17 cellular contexts compared by ENCODE assay signal in the genomic region with DNA sequence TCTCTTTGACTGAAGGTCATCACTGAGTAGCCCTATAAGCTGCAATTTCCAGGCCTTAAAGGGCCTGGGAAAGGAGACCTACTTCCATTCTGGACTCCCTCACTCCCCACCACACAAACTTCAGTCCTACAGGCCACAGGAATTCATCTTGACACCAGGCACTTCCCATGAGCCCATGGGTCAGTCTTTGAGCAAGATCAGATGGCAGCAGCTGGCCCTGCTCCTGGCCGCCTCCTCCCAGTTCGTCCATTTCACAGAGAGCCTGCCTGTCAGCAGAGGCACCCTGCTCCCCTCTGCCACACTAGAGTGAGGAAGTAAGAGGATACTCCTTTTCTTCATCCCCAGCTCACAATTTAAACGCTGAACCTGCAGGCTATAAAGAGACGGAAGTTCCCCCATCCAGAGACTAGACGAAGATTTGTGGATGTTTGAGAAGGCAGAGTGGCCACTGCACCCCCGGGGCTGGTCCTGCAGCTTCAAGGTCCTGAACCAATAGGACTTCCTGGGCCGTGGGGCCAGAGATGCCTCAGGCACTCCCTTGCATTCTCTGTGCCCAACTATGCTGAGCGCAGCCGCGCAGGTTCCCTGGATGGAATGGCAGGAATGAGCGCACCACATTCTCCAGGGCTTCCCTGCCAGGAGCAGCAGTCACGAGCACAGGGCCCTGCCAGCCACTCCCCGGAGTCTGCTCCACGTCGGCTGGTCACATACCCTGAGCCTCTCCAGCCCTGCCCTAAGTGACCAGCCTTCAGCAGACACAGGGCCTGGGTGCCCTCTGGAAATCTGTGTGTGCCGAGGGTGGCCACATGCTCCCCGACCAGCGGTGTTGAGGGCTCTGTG. TPM values are rescaled to one million over a fixed set of nuclear protein-coding genes. Genes with fewer than 3 reads are reported as not detected.
DNase-seq lines count a peak whose midpoint lies in the region; ATAC-seq and TF ChIP-seq lines count a peak whose summit lies in the region.
"Had no signal": no experiment of that assay in that cellular context is flagged by ENCODE, and none has a peak within 500 bp of the region (broad histone marks: within the 10 kb centered on the region; RNA-seq: fewer than 3 reads in every experiment).

No MANE protein-coding gene starts in this region.

- H3K4me1 Mint-ChIP-seq in neural crest cell: peaks cover 6% of the 10 kb centered on the region
- no peaks in the 10 kb centered on the region for H3K4me1 Mint-ChIP-seq in immature natural killer cell

- TF ChIP-seq CTCF in right atrium auricular region (IDR thresholded peaks at IDR 0.05) (no peak), neural crest cell (conservative IDR thresholded peaks at IDR 0.05) (no peak)

- H3K36me3 Mint-ChIP-seq in neural crest cell (ENCODE audit: low read depth) (peaks cover 12% of the 10 kb centered on the region), immature natural killer cell (peaks cover 0 to 4% (median 0%) of the 10 kb centered on the region in 3 donors)

- H3K27me3 Mint-ChIP-seq in neural crest cell (ENCODE audit: low read depth) (no peaks in the 10 kb centered on the region), immature natural killer cell (ENCODE audit: low read depth in 3 of 3) (peaks cover 0 to 2% (median 0%) of the 10 kb centered on the region in 3 donors)
- H3K27me3 Mint-ChIP-seq: progenitor cell of endocrine pancreas had no signal

- peaks cover 62% of the 10 kb centered on the region for H3K36me3 ChIP-seq in adipocyte (ENCODE audit: control insufficient read depth, insufficient read depth, low read length, severe bottlenecking)
- peaks cover 73% of the 10 kb centered on the region for H3K36me3 ChIP-seq in right atrium auricular region

- H3K9ac ChIP-seq in adipocyte (ENCODE audit: low read length): no peak overlapping the region
- H3K9ac ChIP-seq: BLaER1 had no signal

- H3K9me3 Mint-ChIP-seq in neural crest cell (no peaks in the 10 kb centered on the region), immature natural killer cell (no peaks in the 10 kb centered on the region)

- H3K27ac Mint-ChIP-seq in neural crest cell (ENCODE audit: unreplicated experiment): peak overlapping the region; percentile 50
- H3K27ac Mint-ChIP-seq in immature natural killer cell: no peak overlapping the region
- H3K27ac Mint-ChIP-seq: activated CD8-positive, alpha-beta T cell treated with anti-CD3 and anti-CD28 coated beads, Interleukin-2, amount 10 ng/mL, durations not matched to agents 7 days and 5 days; progenitor cell of endocrine pancreas had no signal

- no peaks in the 10 kb centered on the region for H3K9me3 ChIP-seq in adipocyte (ENCODE audit: control insufficient read depth, low read length)
- H3K9me3 ChIP-seq in right atrium auricular region: no peaks in the 10 kb centered on the region
- H3K9me3 ChIP-seq: BLaER1 had no signal

- no peak for ATAC-seq in GM18909 (IDR thresholded peaks at IDR 0.05; ENCODE audit: poor library complexity, unreplicated experiment)
- ATAC-seq: activated CD8-positive, alpha-beta T cell treated with anti-CD3 and anti-CD28 coated beads, Interleukin-2, amount 10 ng/mL, durations not matched to agents 7 days and 5 days had no signal

- H3K4me3 ChIP-seq in adipocyte (ENCODE audit: low read length): no peak overlapping the region
- no peak overlapping the region for H3K4me3 ChIP-seq in right atrium auricular region
- H3K4me3 ChIP-seq: BLaER1, cardiac muscle cell had no signal

- H3K27me3 ChIP-seq in adipocyte (replicated peaks; ENCODE audit: control insufficient read depth, insufficient read depth, low read length) (no peaks in the 10 kb centered on the region), right atrium auricular region (no peaks in the 10 kb centered on the region)
- H3K27me3 ChIP-seq: cardiac muscle cell had no signal

- DNase-seq in COLO668 (lab: John Stamatoyannopoulos, UW; ENCODE audit: unreplicated experiment) (peak; percentile 11), adipocyte (ENCODE audit: low read depth) (peak; percentile 33), right atrium auricular region (ENCODE audit: low spot score) (no peak), neural crest cell (ENCODE audit: low read depth, low spot score) (no peak), SIG-M5 (lab: John Stamatoyannopoulos, UW) (no peak), immature natural killer cell (no peak), SKM-1 (lab: John Stamatoyannopoulos, UW; ENCODE audit: unreplicated experiment) (no peak)
- DNase-seq: activated CD8-positive, alpha-beta T cell treated with anti-CD3 and anti-CD28 coated beads, Interleukin-2, amount 10 ng/mL, durations not matched to agents 7 days and 5 days; activated effector memory CD4-positive, alpha-beta T cell treated with Interleukin-2 at 50 U/mL for 16 hours; GOT3; hippocampal formation; KG1; NCI-H82 had no signal

- peak overlapping the region; percentile 18 to 32 for H3K27ac ChIP-seq in right atrium auricular region
- H3K27ac ChIP-seq: BLaER1, cardiac muscle cell had no signal

- H3K4me1 ChIP-seq in adipocyte (ENCODE audit: control insufficient read depth, insufficient read depth, low read length) (no peaks in the 10 kb centered on the region), right atrium auricular region (peaks cover 0 to 6% of the 10 kb centered on the region in 2 donors)

- no peak overlapping the region for H3K4me3 Mint-ChIP-seq in neural crest cell
- H3K4me3 Mint-ChIP-seq in immature natural killer cell: no peak overlapping the region
- H3K4me3 Mint-ChIP-seq: activated CD8-positive, alpha-beta T cell treated with anti-CD3 and anti-CD28 coated beads, Interleukin-2, amount 10 ng/mL, durations not matched to agents 7 days and 5 days had no signal

RNA-seq across cellular contexts. Expression of gene BID, which starts 33.5 kb away (rescaled TPM):
- 10 to 100 TPM; 10.5 to 14.1 TPM for total RNA-seq in right atrium auricular region
- total RNA-seq in neural crest cell: 26.5 TPM in 2 replicates
- 100 to 1,000 TPM; 110 to 180 (median 164) TPM for polyA plus RNA-seq in immature natural killer cell

Comparison
In these comparisons a context has a peak if more than half of its experiments do, and no peak if none do; other contexts are left out.
1. DNase-seq: peak in COLO668 (single experiment) and adipocyte (single experiment); none in right atrium auricular region (single experiment), neural crest cell (single experiment), SIG-M5 (single experiment), immature natural killer cell (0 of 3) and SKM-1 (single experiment).